1 cellular context compared by ENCODE assay signal in genomic region chr11:99199336-99199735, GRCh38.
TF ChIP-seq lines count a peak whose summit lies in the region.

No MANE protein-coding gene starts in this region.

TF ChIP-seq in HepG2, 621 proteins besides CTCF, POLR2A, EP300 and RAD21 (continued from another document):
- TF ChIP-seq PHF21A (CRISPR knock-in tag; IDR thresholded peaks at IDR 0.05), result no peak
- no peak for TF ChIP-seq NFIB (CRISPR knock-in tag; IDR thresholded peaks at IDR 0.05; ENCODE audit: borderline replicate concordance)
- no peak for TF ChIP-seq ARNTL (CRISPR knock-in tag; IDR thresholded peaks at IDR 0.05)
- no peak for TF ChIP-seq ZNF784 (CRISPR knock-in tag; IDR thresholded peaks at IDR 0.05; ENCODE audit: borderline replicate concordance)
- no peak for TF ChIP-seq ZFP41 (CRISPR knock-in tag; IDR thresholded peaks at IDR 0.05; ENCODE audit: borderline replicate concordance)
- TF ChIP-seq, protein P1, sequence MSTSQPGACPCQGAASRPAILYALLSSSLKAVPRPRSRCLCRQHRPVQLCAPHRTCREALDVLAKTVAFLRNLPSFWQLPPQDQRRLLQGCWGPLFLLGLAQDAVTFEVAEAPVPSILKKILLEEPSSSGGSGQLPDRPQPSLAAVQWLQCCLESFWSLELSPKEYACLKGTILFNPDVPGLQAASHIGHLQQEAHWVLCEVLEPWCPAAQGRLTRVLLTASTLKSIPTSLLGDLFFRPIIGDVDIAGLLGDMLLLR (CRISPR knock-in tag; IDR thresholded peaks at IDR 0.05), result no peak
- TF ChIP-seq, protein P2, sequence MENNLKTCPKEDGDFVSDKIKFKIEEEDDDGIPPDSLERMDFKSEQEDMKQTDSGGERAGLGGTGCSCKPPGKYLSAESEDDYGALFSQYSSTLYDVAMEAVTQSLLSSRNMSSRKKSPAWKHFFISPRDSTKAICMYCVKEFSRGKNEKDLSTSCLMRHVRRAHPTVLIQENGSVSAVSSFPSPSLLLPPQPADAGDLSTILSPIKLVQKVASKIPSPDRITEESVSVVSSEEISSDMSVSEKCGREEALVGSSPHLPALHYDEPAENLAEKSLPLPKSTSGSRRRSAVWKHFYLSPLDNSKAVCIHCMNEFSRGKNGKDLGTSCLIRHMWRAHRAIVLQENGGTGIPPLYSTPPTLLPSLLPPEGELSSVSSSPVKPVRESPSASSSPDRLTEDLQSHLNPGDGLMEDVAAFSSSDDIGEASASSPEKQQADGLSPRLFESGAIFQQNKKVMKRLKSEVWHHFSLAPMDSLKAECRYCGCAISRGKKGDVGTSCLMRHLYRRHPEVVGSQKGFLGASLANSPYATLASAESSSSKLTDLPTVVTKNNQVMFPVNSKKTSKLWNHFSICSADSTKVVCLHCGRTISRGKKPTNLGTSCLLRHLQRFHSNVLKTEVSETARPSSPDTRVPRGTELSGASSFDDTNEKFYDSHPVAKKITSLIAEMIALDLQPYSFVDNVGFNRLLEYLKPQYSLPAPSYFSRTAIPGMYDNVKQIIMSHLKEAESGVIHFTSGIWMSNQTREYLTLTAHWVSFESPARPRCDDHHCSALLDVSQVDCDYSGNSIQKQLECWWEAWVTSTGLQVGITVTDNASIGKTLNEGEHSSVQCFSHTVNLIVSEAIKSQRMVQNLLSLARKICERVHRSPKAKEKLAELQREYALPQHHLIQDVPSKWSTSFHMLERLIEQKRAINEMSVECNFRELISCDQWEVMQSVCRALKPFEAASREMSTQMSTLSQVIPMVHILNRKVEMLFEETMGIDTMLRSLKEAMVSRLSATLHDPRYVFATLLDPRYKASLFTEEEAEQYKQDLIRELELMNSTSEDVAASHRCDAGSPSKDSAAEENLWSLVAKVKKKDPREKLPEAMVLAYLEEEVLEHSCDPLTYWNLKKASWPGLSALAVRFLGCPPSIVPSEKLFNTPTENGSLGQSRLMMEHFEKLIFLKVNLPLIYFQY (CRISPR knock-in tag; IDR thresholded peaks at IDR 0.05; ENCODE audit: borderline replicate concordance), result no peak
- no peak for TF ChIP-seq KAT7 (CRISPR knock-in tag; IDR thresholded peaks at IDR 0.05; ENCODE audit: borderline replicate concordance)
- no peak for TF ChIP-seq ZNF121 (CRISPR knock-in tag; IDR thresholded peaks at IDR 0.05)
- no peak for TF ChIP-seq ZNF615 (CRISPR knock-in tag; IDR thresholded peaks at IDR 0.05; ENCODE audit: borderline replicate concordance)
- no peak for TF ChIP-seq CBFB (CRISPR knock-in tag; IDR thresholded peaks at IDR 0.05)
- TF ChIP-seq HNF4A (CRISPR knock-in tag; IDR thresholded peaks at IDR 0.05), result no peak
- no peak for TF ChIP-seq NBN (conservative IDR thresholded peaks at IDR 0.05)
- TF ChIP-seq, protein P3, sequence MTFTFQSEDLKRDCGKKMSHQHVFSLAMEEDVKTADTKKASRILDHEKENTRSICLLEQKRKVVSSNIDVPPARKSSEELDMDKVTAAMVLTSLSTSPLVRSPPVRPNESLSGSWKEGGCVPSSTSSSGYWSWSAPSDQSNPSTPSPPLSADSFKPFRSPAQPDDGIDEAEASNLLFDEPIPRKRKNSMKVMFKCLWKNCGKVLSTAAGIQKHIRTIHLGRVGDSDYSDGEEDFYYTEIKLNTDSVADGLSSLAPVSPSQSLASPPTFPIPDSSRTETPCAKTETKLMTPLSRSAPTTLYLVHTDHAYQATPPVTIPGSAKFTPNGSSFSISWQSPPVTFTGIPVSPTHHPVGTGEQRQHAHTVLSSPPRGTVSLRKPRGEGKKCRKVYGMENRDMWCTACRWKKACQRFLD (CRISPR knock-in tag; IDR thresholded peaks at IDR 0.05; ENCODE audit: borderline replicate concordance), result no peak
- TF ChIP-seq FOXJ3 (CRISPR knock-in tag; IDR thresholded peaks at IDR 0.05; ENCODE audit: borderline replicate concordance), result no peak
- no peak for TF ChIP-seq ZNF282 (IDR thresholded peaks at IDR 0.05; ENCODE audit: partially characterized antibody)
